Comparison of ENCODE assay signal across 22 cellular contexts in the genomic region with DNA sequence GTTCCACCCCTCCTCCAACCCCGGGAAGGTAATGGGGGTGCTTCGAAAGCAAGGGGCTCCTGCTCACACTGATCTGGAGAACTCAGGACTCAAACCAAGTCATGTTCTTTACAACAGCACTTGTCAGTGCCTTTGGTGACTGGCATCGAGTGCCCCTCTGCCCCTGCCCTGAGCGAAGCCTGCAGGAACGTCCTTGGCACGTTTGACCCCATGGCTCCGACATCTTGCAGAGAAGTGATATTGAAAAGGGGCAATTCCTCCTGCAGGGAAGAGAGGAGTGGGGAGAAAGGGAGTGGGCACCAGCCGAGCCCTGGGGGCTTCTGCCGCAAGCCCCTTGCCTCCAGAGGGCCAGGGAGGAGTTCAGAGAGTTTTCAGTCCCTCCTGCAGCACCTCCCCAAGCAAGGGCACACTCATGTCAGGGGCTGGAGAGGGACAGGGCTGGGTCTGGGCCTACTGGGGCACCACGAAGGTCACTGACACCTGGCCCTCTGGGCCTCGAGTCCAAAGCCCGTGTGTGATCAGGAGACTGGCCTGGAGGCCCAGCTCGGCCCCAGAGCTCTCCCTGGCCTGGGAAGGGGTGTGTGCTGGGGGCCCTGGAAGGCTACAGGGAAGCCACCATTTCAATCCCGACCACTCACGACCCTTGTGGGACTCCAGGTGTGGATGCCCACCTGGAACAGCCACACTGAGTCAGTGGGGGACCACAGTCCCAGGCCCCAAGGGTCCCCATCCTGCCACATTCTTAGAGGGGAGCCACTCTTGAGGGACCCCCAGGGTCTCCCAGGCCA.
DNase-seq lines count a peak whose midpoint lies in the region; ATAC-seq, FAIRE-seq and TF ChIP-seq lines count a peak whose summit lies in the region.
"Had no signal": no experiment of that assay in that cellular context is flagged by ENCODE, and none has a peak within 500 bp of the region (broad histone marks: within the 10 kb centered on the region; RNA-seq: fewer than 3 reads in every experiment).

No MANE protein-coding gene starts in this region.

- no peak for FAIRE-seq in HepG2 (lab: Jason Lieb, UNC)
- FAIRE-seq: G401.6, GM12892 had no signal

- H3K4me1 Mint-ChIP-seq in T-helper 17 cell, result no peaks in the 10 kb centered on the region
- H3K4me1 Mint-ChIP-seq: CD4-positive, alpha-beta memory T cell had no signal

- in situ Hi-C loops in HepG2 (cut with HindIII; ENCODE audit: extremely low pct_ligation_motif_present, low pct_unique_long_range_greater_than_20kb), result no loop called here

- POLR2A ChIA-PET in HepG2 (lab: Yijun Ruan, JAX), result no interaction called here

- peaks cover 6 to 19% of the 10 kb centered on the region in 2 experiments; a peak in 3 of 5 replicates for H3K27me3 ChIP-seq in HepG2 (ENCODE audit: control insufficient read depth in 1 of 2, insufficient read depth in 2 of 2, low read length in 2 of 2)
- H3K27me3 ChIP-seq: BLaER1 treated with 17β-estradiol and CSF1 and Interleukin-3, amounts not matched to agents 10 nM and 100 nM; MG63 had no signal

- peak; percentile 57 for DNase-seq in activated effector memory CD4-positive, alpha-beta T cell treated with anti-CD3 and anti-CD28 coated beads, Interleukin-2, amount 50 U/mL, for 16 hours
- no peak for DNase-seq in activated effector memory CD4-positive, alpha-beta T cell treated with Interleukin-2 at 50 U/mL for 16 hours
- DNase-seq in T-helper 17 cell (peak in 2 of 3 donors; percentile 5), HepG2 (ENCODE audit: low spot score) (no peak), sciatic nerve (ENCODE audit: low spot score) (peak; percentile 17), ureter (ENCODE audit: low spot score) (no peak), SK-N-DZ (ENCODE audit: low spot score) (no peak)
- no peak for DNase-seq in activated T-cell treated with anti-CD3 and anti-CD28 coated beads, Interleukin-2, amount 50 U/mL, for 48 hours
- DNase-seq: CD4-positive, alpha-beta memory T cell; Kasumi-1; MG63; NCI-H187 treated with DMSO at 0.1 percent for 48 hours; NCI-H2107; NCI-H446 treated with DMSO at 0.1 percent for 48 hours; NCI-H526 treated with DMSO at 0.1 percent for 48 hours; OCI-M1; Right ventricle myocardium superior had no signal

- H3K9ac ChIP-seq in HepG2 (ENCODE audit: insufficient read depth, low read depth, low read length), result no peak overlapping the region
- H3K9ac ChIP-seq: BLaER1 treated with 17β-estradiol and CSF1 and Interleukin-3, amounts not matched to agents 10 nM and 100 nM had no signal

- H3K36me3 ChIP-seq in HepG2 (replicated peaks in 1 of 2; ENCODE audit: control insufficient read depth in 1 of 2, insufficient read depth in 2 of 2, low read length in 2 of 2), result no peaks in the 10 kb centered on the region
- H3K36me3 ChIP-seq: BLaER1 treated with 17β-estradiol and CSF1 and Interleukin-3, amounts not matched to agents 10 nM and 100 nM; MG63 had no signal

- H4K20me1 ChIP-seq in HepG2 (ENCODE audit: insufficient read depth, low read length), result no peaks in the 10 kb centered on the region

- peaks cover 11% of the 10 kb centered on the region for H3K27me3 Mint-ChIP-seq in T-helper 17 cell

- WGBS in HepG2 (ENCODE audit: low lambda C conversion rate), result 48% methylated on average over 6 of the region's 15 CpGs

- no peak overlapping the region for H3K4me3 Mint-ChIP-seq in T-helper 17 cell
- H3K4me3 Mint-ChIP-seq: CD4-positive, alpha-beta memory T cell had no signal

- no peak overlapping the region for H3K4me2 ChIP-seq in HepG2 (ENCODE audit: low read depth, low read length)
- H3K4me2 ChIP-seq: BLaER1 treated with 17β-estradiol and CSF1 and Interleukin-3, amounts not matched to agents 10 nM and 100 nM had no signal

- intact Hi-C loops in HepG2 (cut with micrococcal nuclease; ENCODE audit: unreplicated experiment) (no loop called here), sciatic nerve (cut with DNase I) (loop anchor here (5.0 kb wide), 1 partner anchor 636 kb away; no protein-coding TSS in a partner anchor)

- no peak overlapping the region for H3K27ac Mint-ChIP-seq in T-helper 17 cell
- H3K27ac Mint-ChIP-seq: CD4-positive, alpha-beta memory T cell had no signal

- no peak for ATAC-seq in T-helper 17 cell
- peak; percentile 40 for ATAC-seq in HepG2
- no peak for ATAC-seq in sciatic nerve

- H3K4me1 ChIP-seq in HepG2 (ENCODE audit: insufficient read depth, low read length), result peaks cover 8% of the 10 kb centered on the region; the same call in 1 of the 2 replicates
- H3K4me1 ChIP-seq: Caco-2 had no signal

- H3K9me3 ChIP-seq in T-helper 17 cell (ENCODE audit: control insufficient read depth, low read length, poor library complexity, severe bottlenecking) (no peaks in the 10 kb centered on the region), HepG2 (ENCODE audit: low read length) (no peaks in the 10 kb centered on the region)
- H3K9me3 ChIP-seq: BLaER1 treated with 17β-estradiol and CSF1 and Interleukin-3, amounts not matched to agents 10 nM and 100 nM; Caco-2; MG63 had no signal

- no peak overlapping the region for H3K27ac ChIP-seq in HepG2 (ENCODE audit: extremely low read length, insufficient read depth, low read length)
- H3K27ac ChIP-seq: 22Rv1; BLaER1 treated with 17β-estradiol and CSF1 and Interleukin-3, amounts not matched to agents 10 nM and 100 nM had no signal

- TF ChIP-seq POLR2A in HepG2 (IDR thresholded peaks at IDR 0.05; ENCODE audit: insufficient read depth in 1 of 2, low read depth in 2 of 2, low read length in 2 of 2), result no peak

- CTCF ChIA-PET in HepG2 (lab: Yijun Ruan, JAX; ENCODE audit: low intra/inter-chr PET ratio, low total read pairs), result no interaction called here

- TF ChIP-seq CTCF in HepG2 (CRISPR knock-in tag; IDR thresholded peaks at IDR 0.05), result no peak

- no peaks in the 10 kb centered on the region for H3K79me2 ChIP-seq in HepG2 (ENCODE audit: insufficient read depth, low read length)

- H3K4me3 ChIP-seq in HepG2 (replicated peaks in 1 of 3; ENCODE audit: insufficient read depth in 1 of 3, low read depth in 2 of 3, low read length in 3 of 3), result no peak overlapping the region
- H3K4me3 ChIP-seq: BLaER1 treated with 17β-estradiol and CSF1 and Interleukin-3, amounts not matched to agents 10 nM and 100 nM; MG63 had no signal

- BruUV-seq in HepG2 (replicated peaks; lab: Mats Ljungman, UMichigan), result no TSS peak

- H2AFZ ChIP-seq in HepG2 (ENCODE audit: low read length), result no peak overlapping the region

- no peaks in the 10 kb centered on the region for H3K36me3 Mint-ChIP-seq in T-helper 17 cell (ENCODE audit: low read depth)
- H3K36me3 Mint-ChIP-seq: CD4-positive, alpha-beta memory T cell had no signal

- no peak for TF ChIP-seq RAD21 in HepG2 (CRISPR knock-in tag; IDR thresholded peaks at IDR 0.05)

- TF ChIP-seq EP300 in HepG2 (IDR thresholded peaks at IDR 0.05; ENCODE audit: low read depth in 2 of 2, low read length in 2 of 2), result no peak
- no peak for TF ChIP-seq EP300 in HepG2 (CRISPR knock-in tag; IDR thresholded peaks at IDR 0.05; ENCODE audit: borderline replicate concordance)

TF ChIP-seq in HepG2, 621 proteins besides CTCF, POLR2A, EP300 and RAD21:
- TF ChIP-seq DNMT3B (CRISPR knock-in tag; conservative IDR thresholded peaks at IDR 0.05), result no peak
- TF ChIP-seq HES4 (CRISPR knock-in tag; IDR thresholded peaks at IDR 0.05; ENCODE audit: borderline replicate concordance), result no peak
- TF ChIP-seq ZNF33B (CRISPR knock-in tag; IDR thresholded peaks at IDR 0.05), result no peak
- no peak for TF ChIP-seq FOXA3 (CRISPR knock-in tag; IDR thresholded peaks at IDR 0.05)
- TF ChIP-seq ZNF547 (CRISPR knock-in tag; IDR thresholded peaks at IDR 0.05), result no peak
- TF ChIP-seq ZNF232 (CRISPR knock-in tag; IDR thresholded peaks at IDR 0.05; ENCODE audit: borderline replicate concordance), result no peak
- 0 out of 2 replicates have a peak, but pooled peaks have one; percentile 25 for TF ChIP-seq ZFY (CRISPR knock-in tag; IDR thresholded peaks at IDR 0.05)
- no peak for TF ChIP-seq ZMYM4 (CRISPR knock-in tag; IDR thresholded peaks at IDR 0.05)
- no peak for TF ChIP-seq PHB2 (IDR thresholded peaks at IDR 0.05; ENCODE audit: partially characterized antibody)
- no peak for TF ChIP-seq PAF1 (CRISPR knock-in tag; IDR thresholded peaks at IDR 0.05)
- TF ChIP-seq ZSCAN30 (CRISPR knock-in tag; IDR thresholded peaks at IDR 0.05), result no peak
- TF ChIP-seq GABPB1 (CRISPR knock-in tag; IDR thresholded peaks at IDR 0.05), result no peak
- peak; percentile 15; the same call in 1 of the 2 replicates for TF ChIP-seq HNF4A (CRISPR knock-in tag; IDR thresholded peaks at IDR 0.05)
- peak; percentile 27 for TF ChIP-seq HNRNPLL (IDR thresholded peaks at IDR 0.05; ENCODE audit: low read depth, low read length, poor library complexity, severe bottlenecking)
- TF ChIP-seq ESRRA (CRISPR knock-in tag; IDR thresholded peaks at IDR 0.05; ENCODE audit: low read depth), result peak; percentile 35; the same call in 1 of the 2 replicates
- TF ChIP-seq ZFX (CRISPR knock-in tag; IDR thresholded peaks at IDR 0.05; ENCODE audit: low read depth), result peak; percentile 20; the same call in 1 of the 2 replicates
- no peak for TF ChIP-seq ZNF879 (CRISPR knock-in tag; IDR thresholded peaks at IDR 0.05)
- TF ChIP-seq ZNF317 (CRISPR knock-in tag; IDR thresholded peaks at IDR 0.05), result no peak
- TF ChIP-seq, protein P1, sequence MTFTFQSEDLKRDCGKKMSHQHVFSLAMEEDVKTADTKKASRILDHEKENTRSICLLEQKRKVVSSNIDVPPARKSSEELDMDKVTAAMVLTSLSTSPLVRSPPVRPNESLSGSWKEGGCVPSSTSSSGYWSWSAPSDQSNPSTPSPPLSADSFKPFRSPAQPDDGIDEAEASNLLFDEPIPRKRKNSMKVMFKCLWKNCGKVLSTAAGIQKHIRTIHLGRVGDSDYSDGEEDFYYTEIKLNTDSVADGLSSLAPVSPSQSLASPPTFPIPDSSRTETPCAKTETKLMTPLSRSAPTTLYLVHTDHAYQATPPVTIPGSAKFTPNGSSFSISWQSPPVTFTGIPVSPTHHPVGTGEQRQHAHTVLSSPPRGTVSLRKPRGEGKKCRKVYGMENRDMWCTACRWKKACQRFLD (CRISPR knock-in tag; IDR thresholded peaks at IDR 0.05; ENCODE audit: borderline replicate concordance), result no peak
- no peak for TF ChIP-seq ZZZ3 (CRISPR knock-in tag; IDR thresholded peaks at IDR 0.05; ENCODE audit: borderline replicate concordance)

Comparison
In these comparisons a context has a peak if more than half of its experiments do, and no peak if none do; other contexts are left out.
1. DNase-seq: peak in activated effector memory CD4-positive, alpha-beta T cell treated with anti-CD3 and anti-CD28 coated beads, Interleukin-2, amount 50 U/mL, for 16 hours (single experiment), T-helper 17 cell (2 of 3) and sciatic nerve (single experiment); none in activated effector memory CD4-positive, alpha-beta T cell treated with Interleukin-2 at 50 U/mL for 16 hours (single experiment), HepG2 (single experiment), ureter (single experiment), activated T-cell treated with anti-CD3 and anti-CD28 coated beads, Interleukin-2, amount 50 U/mL, for 48 hours (0 of 2) and SK-N-DZ (single experiment).